8 cellular contexts compared by ENCODE assay signal in the genomic region with DNA sequence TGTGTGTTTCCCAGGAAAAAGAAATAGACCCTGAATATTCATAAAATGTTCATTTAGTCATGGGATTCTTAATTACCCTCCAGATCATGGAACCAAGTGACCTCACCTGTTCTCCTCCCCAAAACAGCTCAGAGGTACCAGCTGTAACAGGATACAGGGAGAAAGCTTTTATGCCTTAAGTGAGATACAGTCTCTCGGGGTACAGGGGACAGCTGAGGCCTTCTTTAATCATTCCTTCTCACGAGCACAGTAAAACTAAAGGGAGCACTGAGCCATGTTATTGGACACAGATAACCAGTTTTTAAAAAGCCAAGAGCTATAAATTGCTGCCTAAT. TPM values are rescaled to one million over a fixed set of nuclear protein-coding genes. Genes with fewer than 3 reads are reported as not detected.
DNase-seq lines count a peak whose midpoint lies in the region; ATAC-seq and TF ChIP-seq lines count a peak whose summit lies in the region.

No MANE protein-coding gene starts in this region.

- CTCF ChIA-PET in OCI-LY7 (lab: Charles Lee; ENCODE audit: unreplicated experiment), result no interaction called here

- H3K9me3 ChIP-seq in OCI-LY7 (ENCODE audit: low read length) (no peaks in the 10 kb centered on the region), hepatocyte (ENCODE audit: low read depth) (no peaks in the 10 kb centered on the region)

- no peaks in the 10 kb centered on the region for H3K27me3 ChIP-seq in hepatocyte

- H3K9me3 Mint-ChIP-seq in natural killer cell treated with Interleukin-12 subunit alpha and Interleukin-12 subunit beta and Interleukin-15 and Interleukin-18, amount 100 ng/mL, for 72 hours, result no peaks in the 10 kb centered on the region
- no peaks in the 10 kb centered on the region for H3K9me3 Mint-ChIP-seq in natural killer cell
- no peaks in the 10 kb centered on the region for H3K9me3 Mint-ChIP-seq in stimulated activated naive CD8-positive, alpha-beta T cell treated with anti-CD3 and anti-CD28 coated beads, Interleukin-15, Interleukin-2, amounts not matched to agents 100 ng/mL and 50 ng/mL, for 24 hours

- 35% methylated on average over 2 of the region's 2 CpGs for WGBS in hepatocyte (ENCODE audit: low lambda C conversion rate, missing lambda C conversion rate)

- H3K4me1 ChIP-seq in OCI-LY7 (ENCODE audit: insufficient read depth, low read length, poor library complexity, severe bottlenecking), result peaks cover 14% of the 10 kb centered on the region
- peaks cover 11% of the 10 kb centered on the region for H3K4me1 ChIP-seq in hepatocyte (ENCODE audit: insufficient read depth)

- no peaks in the 10 kb centered on the region for H3K36me3 Mint-ChIP-seq in natural killer cell treated with Interleukin-12 subunit alpha and Interleukin-12 subunit beta and Interleukin-15 and Interleukin-18, amount 100 ng/mL, for 72 hours
- peaks cover 6% of the 10 kb centered on the region for H3K36me3 Mint-ChIP-seq in natural killer cell
- H3K36me3 Mint-ChIP-seq in stimulated activated naive CD8-positive, alpha-beta T cell treated with anti-CD3 and anti-CD28 coated beads, Interleukin-15, Interleukin-2, amounts not matched to agents 100 ng/mL and 50 ng/mL, for 24 hours (ENCODE audit: low read depth), result no peaks in the 10 kb centered on the region

- DNase-seq in natural killer cell treated with Interleukin-12 subunit alpha and Interleukin-12 subunit beta and Interleukin-15 and Interleukin-18, amount 100 ng/mL, for 72 hours (ENCODE audit: low spot score), result no peak
- DNase-seq in natural killer cell (no peak), OCI-LY7 (ENCODE audit: low spot score) (no peak), hepatocyte (ENCODE audit: low spot score) (no peak), NAMALWA (ENCODE audit: low spot score) (no peak), AML-193 (lab: John Stamatoyannopoulos, UW) (no peak)

- no peaks in the 10 kb centered on the region for H3K9me2 ChIP-seq in OCI-LY7 (ENCODE audit: insufficient read depth, low read length)
- no peaks in the 10 kb centered on the region for H3K9me2 ChIP-seq in hepatocyte (replicated peaks; ENCODE audit: insufficient read depth)

- POLR2A ChIA-PET in OCI-LY7 (lab: Charles Lee), result interaction anchor here (0.7 to 2.7 kb wide), 4 partner anchors 10 to 162 kb away, joined by 3 to 11 read pairs (median 4); no protein-coding TSS in a partner anchor

- intact Hi-C loops in natural killer cell (cut with micrococcal nuclease) (no loop called here), OCI-LY7 (cut with micrococcal nuclease; ENCODE audit: unreplicated experiment) (no loop called here)

- H3K4me3 Mint-ChIP-seq in natural killer cell treated with Interleukin-12 subunit alpha and Interleukin-12 subunit beta and Interleukin-15 and Interleukin-18, amount 100 ng/mL, for 72 hours, result peak overlapping the region; percentile 63
- no peak overlapping the region for H3K4me3 Mint-ChIP-seq in natural killer cell
- peak overlapping the region; percentile 26 for H3K4me3 Mint-ChIP-seq in stimulated activated naive CD8-positive, alpha-beta T cell treated with anti-CD3 and anti-CD28 coated beads, Interleukin-15, Interleukin-2, amounts not matched to agents 100 ng/mL and 50 ng/mL, for 24 hours

- no peaks in the 10 kb centered on the region for H3K27me3 Mint-ChIP-seq in natural killer cell treated with Interleukin-12 subunit alpha and Interleukin-12 subunit beta and Interleukin-15 and Interleukin-18, amount 100 ng/mL, for 72 hours
- no peaks in the 10 kb centered on the region for H3K27me3 Mint-ChIP-seq in natural killer cell (ENCODE audit: low read depth in 2 of 2)
- no peaks in the 10 kb centered on the region for H3K27me3 Mint-ChIP-seq in stimulated activated naive CD8-positive, alpha-beta T cell treated with anti-CD3 and anti-CD28 coated beads, Interleukin-15, Interleukin-2, amounts not matched to agents 100 ng/mL and 50 ng/mL, for 24 hours

- H3K4me3 ChIP-seq in OCI-LY7 (ENCODE audit: low read depth, low read length, poor library complexity, severe bottlenecking) (peak overlapping the region; percentile 34), hepatocyte (no peak overlapping the region)

- peak; percentile 62 to 74 for ATAC-seq in natural killer cell treated with Interleukin-12 subunit alpha and Interleukin-12 subunit beta and Interleukin-15 and Interleukin-18, amount 100 ng/mL, for 72 hours
- ATAC-seq in natural killer cell (no peak), HG02884 (IDR thresholded peaks at IDR 0.05; ENCODE audit: unreplicated experiment) (peak; percentile 34)

- H3K27ac ChIP-seq in OCI-LY7 (ENCODE audit: low read depth, low read length, poor library complexity, severe bottlenecking) (no peak overlapping the region), hepatocyte (no peak overlapping the region)

- H2AFZ ChIP-seq in OCI-LY7 (ENCODE audit: low read length) (peak overlapping the region; percentile 63), hepatocyte (no peak overlapping the region)

- no peak for TF ChIP-seq CTCF in natural killer cell (IDR thresholded peaks at IDR 0.05)
- no peak for TF ChIP-seq CTCF in OCI-LY7 (conservative IDR thresholded peaks at IDR 0.05; ENCODE audit: low read length)
- no peak for TF ChIP-seq CTCF in hepatocyte (IDR thresholded peaks at IDR 0.05; ENCODE audit: poor library complexity)

- H3K4me1 Mint-ChIP-seq in natural killer cell treated with Interleukin-12 subunit alpha and Interleukin-12 subunit beta and Interleukin-15 and Interleukin-18, amount 100 ng/mL, for 72 hours (ENCODE audit: low read depth in 2 of 2), result peaks cover 8 to 20% of the 10 kb centered on the region in 2 donors
- H3K4me1 Mint-ChIP-seq in natural killer cell, result peaks cover 20 to 29% of the 10 kb centered on the region in 2 donors
- peaks cover 24% of the 10 kb centered on the region for H3K4me1 Mint-ChIP-seq in stimulated activated naive CD8-positive, alpha-beta T cell treated with anti-CD3 and anti-CD28 coated beads, Interleukin-15, Interleukin-2, amounts not matched to agents 100 ng/mL and 50 ng/mL, for 24 hours (ENCODE audit: low read depth)

- H3K79me2 ChIP-seq in OCI-LY7 (ENCODE audit: insufficient read depth, low read depth, low read length) (no peaks in the 10 kb centered on the region), hepatocyte (peaks cover 49% of the 10 kb centered on the region)

- no peaks in the 10 kb centered on the region for H4K20me1 ChIP-seq in OCI-LY7 (ENCODE audit: insufficient read depth, low read length)
- peaks cover 12% of the 10 kb centered on the region for H4K20me1 ChIP-seq in hepatocyte (ENCODE audit: insufficient read depth, poor library complexity, severe bottlenecking)

- BruUV-seq in OCI-LY7 (replicated peaks; lab: Mats Ljungman, UMichigan), result no TSS peak

- peak overlapping the region; percentile 40 to 95 for H3K27ac Mint-ChIP-seq in natural killer cell treated with Interleukin-12 subunit alpha and Interleukin-12 subunit beta and Interleukin-15 and Interleukin-18, amount 100 ng/mL, for 72 hours
- H3K27ac Mint-ChIP-seq in natural killer cell, result peak overlapping the region in 1 of 2 donors; percentile 21
- peak overlapping the region; percentile 72 for H3K27ac Mint-ChIP-seq in stimulated activated naive CD8-positive, alpha-beta T cell treated with anti-CD3 and anti-CD28 coated beads, Interleukin-15, Interleukin-2, amounts not matched to agents 100 ng/mL and 50 ng/mL, for 24 hours

- no peaks in the 10 kb centered on the region for H3K36me3 ChIP-seq in OCI-LY7 (ENCODE audit: insufficient read depth, low read length)
- H3K36me3 ChIP-seq in hepatocyte (replicated peaks; ENCODE audit: insufficient read depth, low read depth), result no peaks in the 10 kb centered on the region

- H3K4me2 ChIP-seq in OCI-LY7 (ENCODE audit: low read length), result peak overlapping the region; percentile 61
- no peak overlapping the region for H3K4me2 ChIP-seq in hepatocyte

RNA-seq across cellular contexts. Expression of gene EPHA4, which starts 16.6 kb away (rescaled TPM):
- total RNA-seq in natural killer cell treated with Interleukin-12 subunit alpha and Interleukin-12 subunit beta and Interleukin-15 and Interleukin-18, amount 100 ng/mL, for 72 hours, result 10 to 100 TPM in 1 of 2 donors, 1 to 10 TPM in 1; 9.7 to 20.7 TPM
- total RNA-seq in natural killer cell, result 10 to 100 TPM; 27.2 to 48.6 (median 44.7) TPM
- not detected in 2 replicates for total RNA-seq in OCI-LY7 (2014; rRNA removed; shearing (Covaris generic))
- 0.23 TPM in 1 of 2 replicates, not detected in the other for total RNA-seq in OCI-LY7 (2022)
- 36.8 and 39.0 TPM in 2 replicates for total RNA-seq in hepatocyte
- polyA plus RNA-seq in hepatocyte, result 7.8 and 8.8 TPM in 2 replicates

Comparison
In these comparisons a context has a peak if more than half of its experiments do, and no peak if none do; other contexts are left out.
1. ATAC-seq: peak in natural killer cell treated with Interleukin-12 subunit alpha and Interleukin-12 subunit beta and Interleukin-15 and Interleukin-18, amount 100 ng/mL, for 72 hours (2 of 2) and HG02884 (single experiment); none in natural killer cell (0 of 3).
2. RNA of gene EPHA4, which starts 16.6 kb away (total RNA-seq): 27.2 to 48.6 TPM in natural killer cell, 36.8 to 39.0 TPM in hepatocyte and 9.7 to 20.7 TPM in natural killer cell treated with Interleukin-12 subunit alpha and Interleukin-12 subunit beta and Interleukin-15 and Interleukin-18, amount 100 ng/mL, for 72 hours; 0.23 TPM in OCI-LY7; every median in the first group is over 4 times any median in the second.